Comparison of ENCODE assay signal across 8 cellular contexts in the genomic region with DNA sequence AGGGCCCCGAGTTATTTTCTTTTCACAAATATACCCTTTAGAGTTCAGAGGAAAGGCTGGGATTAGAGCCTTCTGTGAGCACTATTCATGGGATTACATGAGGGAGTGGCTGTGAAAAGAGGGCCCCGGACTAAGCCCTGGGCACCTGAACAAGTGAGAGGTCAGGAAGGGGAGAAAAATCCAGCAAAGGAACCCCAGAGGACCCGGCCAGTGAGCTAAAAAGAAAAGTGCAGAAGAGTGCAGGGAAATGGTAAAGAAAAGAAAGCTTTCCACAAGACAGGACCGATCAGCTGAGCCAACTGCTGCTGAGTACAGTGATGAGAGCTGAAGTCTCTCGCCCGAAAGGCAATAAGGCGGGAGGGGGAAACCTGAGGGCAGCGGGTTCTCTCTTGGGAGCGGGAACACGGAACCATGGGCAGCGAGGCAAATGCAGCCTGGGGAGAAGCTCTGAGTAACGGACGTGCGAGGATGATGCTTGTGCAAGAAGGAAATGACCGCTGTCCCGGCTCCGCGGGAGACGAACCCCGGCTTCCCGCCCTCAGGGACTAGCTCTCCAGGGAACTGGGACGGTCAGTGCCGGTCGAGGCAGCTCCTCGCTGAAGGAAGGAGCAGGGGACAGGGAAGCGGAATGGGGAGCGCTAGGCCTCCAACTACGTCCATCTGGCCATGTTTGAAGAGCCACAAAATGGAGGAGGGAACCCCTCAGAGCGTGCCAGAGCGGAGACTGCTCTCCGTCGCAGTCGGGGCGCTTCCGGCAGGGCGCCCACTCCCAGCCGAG. TPM values are rescaled to one million over a fixed set of nuclear protein-coding genes. Genes with fewer than 3 reads are reported as not detected.
A peak's percentile ranks its signal among the peaks of the same experiment; 100 is the strongest.
DNase-seq lines count a peak whose midpoint lies in the region; ATAC-seq and TF ChIP-seq lines count a peak whose summit lies in the region.

No MANE protein-coding gene starts in this region.

- DNase-seq in NCI-H1417 (lab: John Stamatoyannopoulos, UW) (peak; percentile 52 to 82 (median 78)), NCI-H1417 treated with DMSO at 0.1 percent for 48 hours (lab: John Stamatoyannopoulos, UW) (no peak), HEK293T (ENCODE audit: extremely low spot score) (peak; percentile 56), NCI-H1092 (lab: John Stamatoyannopoulos, UW) (peak; percentile 31), UCSD-AML1 (lab: John Stamatoyannopoulos, UW; ENCODE audit: unreplicated experiment) (peak; percentile 55), dedifferentiated amniotic fluid mesenchymal stem cell (ENCODE audit: extremely low spot score) (peak; percentile 37), left colon (peak; percentile 65 to 67)
- peak; percentile 14 to 23 for DNase-seq in stimulated activated CD4-positive, alpha-beta T cell treated with anti-CD3 and anti-CD28 coated beads, Interleukin-1b, Interleukin-23, amount 100 ng/mL, for 4 hours (ENCODE audit: low read depth in 2 of 2)

- CTCF ChIA-PET in HEK293T (lab: Yijun Ruan, JAX): interaction anchor here (1.0 to 3.5 kb wide), 10 partner anchors 34 to 285 kb away, joined by 3 to 22 read pairs (median 4); partner anchors contain the start of gene B9D1

- POLR2A ChIA-PET in HEK293T (lab: Yijun Ruan, JAX): interaction anchor here (0.5 to 4.3 kb wide), 56 partner anchors 9 to 401 kb away, joined by 3 to 34 read pairs (median 5); partner anchors contain the start of genes B9D1, MAPK7 and SLC47A1

- peak; percentile 35 for ATAC-seq in left colon

- intact Hi-C loops in left colon (cut with DNase I, micrococcal nuclease): loop anchor here in 1 of 2 donors (5.0 to 10.0 kb wide), 2 partner anchors 117 to 136 kb away; no protein-coding TSS in a partner anchor

TF ChIP-seq in HEK293T, 16 proteins besides CTCF, POLR2A, EP300 and RAD21:
- no peak for TF ChIP-seq ZNF384 (IDR thresholded peaks at IDR 0.05)
- no peak for TF ChIP-seq FOXK2 (IDR thresholded peaks at IDR 0.05)
- TF ChIP-seq ARNT (IDR thresholded peaks at IDR 0.05): no peak
- peak; percentile 93 for TF ChIP-seq L3MBTL2 (conservative IDR thresholded peaks at IDR 0.05)
- no peak for TF ChIP-seq SP1 (IDR thresholded peaks at IDR 0.05)
- no peak for TF ChIP-seq HDGF (IDR thresholded peaks at IDR 0.05; ENCODE audit: borderline replicate concordance)
- TF ChIP-seq LEF1 (IDR thresholded peaks at IDR 0.05; ENCODE audit: borderline replicate concordance): no peak
TF ChIP-seq in HEK293T: peak in this region for 1.

RNA-seq across cellular contexts. Expression of gene ALDH3A2, which starts 0.7 kb away (rescaled TPM):
- total RNA-seq in left colon: 100 to 1,000 TPM; 105 to 114 TPM
